Comparison of ENCODE assay signal across 19 cellular contexts in genomic region chr9:95495529-95495928, GRCh38. TPM values are rescaled to one million over a fixed set of nuclear protein-coding genes. Genes with fewer than 3 reads are reported as not detected.
DNase-seq lines count a peak whose midpoint lies in the region; ATAC-seq and TF ChIP-seq lines count a peak whose summit lies in the region.
"Had no signal": no experiment of that assay in that cellular context is flagged by ENCODE, and none has a peak within 500 bp of the region (broad histone marks: within the 10 kb centered on the region; RNA-seq: fewer than 3 reads in every experiment).

No MANE protein-coding gene starts in this region.

- H3K27ac ChIP-seq in OCI-LY7 (ENCODE audit: low read depth, low read length, poor library complexity, severe bottlenecking) (peak overlapping the region; percentile 95), transverse colon (peak overlapping the region; percentile 66 to 76 (median 71)), brain microvascular endothelial cell (no peak overlapping the region)
- H3K27ac ChIP-seq: breast epithelium had no signal

- POLR2A ChIA-PET in activated CD4-positive, alpha-beta memory T cell treated with anti-CD3 and anti-CD28 coated beads, Interleukin-2, amount 10 ng/mL, durations not matched to agents 7 days and 5 days (lab: Charles Lee): interaction anchor here (1.0 to 3.5 kb wide), 7 partner anchors 10 to 513 kb away, joined by 3 to 31 read pairs (median 18); partner anchors contain the start of gene PTCH1
- POLR2A ChIA-PET in activated CD4-positive, alpha-beta memory T cell treated with anti-CD3 and anti-CD28 coated beads for 36 hours (lab: Charles Lee): interaction anchor here (1.3 kb wide), 1 partner anchor 11 kb away, joined by 3 read pairs; no protein-coding TSS in a partner anchor
- POLR2A ChIA-PET in OCI-LY7 (lab: Charles Lee): interaction anchor here (0.7 to 5.0 kb wide), 6 partner anchors 11 to 179 kb away, joined by 4 to 33 read pairs (median 4); no protein-coding TSS in a partner anchor

- DNase-seq in activated CD4-positive, alpha-beta memory T cell treated with anti-CD3 and anti-CD28 coated beads, Interleukin-2, amount 10 ng/mL, durations not matched to agents 7 days and 5 days: no peak
- DNase-seq in activated CD4-positive, alpha-beta memory T cell treated with anti-CD3 and anti-CD28 coated beads for 36 hours: no peak
- DNase-seq in OCI-LY7 (ENCODE audit: low spot score): no peak
- DNase-seq in immature natural killer cell: no peak
- no peak for DNase-seq in transverse colon
- no peak for DNase-seq in brain microvascular endothelial cell
- no peak for DNase-seq in MV-4-11 (lab: John Stamatoyannopoulos, UW)
- no peak for DNase-seq in left lobe of liver (ENCODE audit: low spot score)
- DNase-seq: DMS79 treated with DMSO at 0.1 percent for 48 hours; NCI-H187; Right ventricle myocardium superior; small intestine; stimulated activated CD4-positive, alpha-beta T cell treated with anti-CD3 and anti-CD28 coated beads, Interleukin-4, amount 100 ng/mL, for 24 hours; testis had no signal

- in situ Hi-C loops in transverse colon (cut with MboI; ENCODE audit: low pct_ligation_motif_present in 1 of 4, low pct_unique_long_range_greater_than_20kb in 1 of 4, low sequenced_read_pairs in 3 of 4): no loop called here
- in situ Hi-C loops in brain microvascular endothelial cell (cut with HindIII; ENCODE audit: low pct_ligation_motif_present, low sequenced_read_pairs): no loop called here

- peak overlapping the region; percentile 63 for H3K4me3 ChIP-seq in OCI-LY7 (ENCODE audit: low read depth, low read length, poor library complexity, severe bottlenecking)
- H3K4me3 ChIP-seq in transverse colon: no peak overlapping the region
- H3K4me3 ChIP-seq in brain microvascular endothelial cell (ENCODE audit: low read depth, low read length): no peak overlapping the region
- H3K4me3 ChIP-seq: breast epithelium, HAP-1, prostate gland, testis had no signal

- H3K9me3 Mint-ChIP-seq in activated CD4-positive, alpha-beta memory T cell treated with anti-CD3 and anti-CD28 coated beads, Interleukin-2, amount 10 ng/mL, durations not matched to agents 7 days and 5 days: no peaks in the 10 kb centered on the region
- no peaks in the 10 kb centered on the region for H3K9me3 Mint-ChIP-seq in activated CD4-positive, alpha-beta memory T cell treated with anti-CD3 and anti-CD28 coated beads for 36 hours
- H3K9me3 Mint-ChIP-seq in immature natural killer cell: no peaks in the 10 kb centered on the region
- H3K9me3 Mint-ChIP-seq: dendritic cell treated with granulocyte-macrophage colony-stimulating factor and Interleukin-4, amounts not matched to agents 40 ng/mL and 50 ng/mL, for 4 days had no signal

- H3K27me3 ChIP-seq in transverse colon: no peaks in the 10 kb centered on the region
- H3K27me3 ChIP-seq in brain microvascular endothelial cell (replicated peaks): no peaks in the 10 kb centered on the region
- H3K27me3 ChIP-seq: breast epithelium, testis had no signal

- H3K4me2 ChIP-seq in OCI-LY7 (ENCODE audit: low read length): peak overlapping the region; percentile 95

- peaks cover 5% of the 10 kb centered on the region for H3K36me3 Mint-ChIP-seq in activated CD4-positive, alpha-beta memory T cell treated with anti-CD3 and anti-CD28 coated beads, Interleukin-2, amount 10 ng/mL, durations not matched to agents 7 days and 5 days (ENCODE audit: low read depth)
- no peaks in the 10 kb centered on the region for H3K36me3 Mint-ChIP-seq in activated CD4-positive, alpha-beta memory T cell treated with anti-CD3 and anti-CD28 coated beads for 36 hours
- no peaks in the 10 kb centered on the region for H3K36me3 Mint-ChIP-seq in immature natural killer cell
- H3K36me3 Mint-ChIP-seq: CD14-positive monocyte had no signal

- H4K20me1 ChIP-seq in OCI-LY7 (ENCODE audit: insufficient read depth, low read length): no peaks in the 10 kb centered on the region

- no peak for TF ChIP-seq POLR2A in transverse colon (IDR thresholded peaks at IDR 0.05)

- peaks cover 3% of the 10 kb centered on the region; the same call in 1 of the 2 replicates for H3K36me3 ChIP-seq in OCI-LY7 (ENCODE audit: insufficient read depth, low read length)
- no peaks in the 10 kb centered on the region for H3K36me3 ChIP-seq in transverse colon
- H3K36me3 ChIP-seq in brain microvascular endothelial cell (replicated peaks): no peaks in the 10 kb centered on the region
- H3K36me3 ChIP-seq: breast epithelium, HAP-1, prostate gland had no signal

- H2AFZ ChIP-seq in OCI-LY7 (ENCODE audit: low read length): no peak overlapping the region

- intact Hi-C loops in activated CD4-positive, alpha-beta memory T cell treated with anti-CD3 and anti-CD28 coated beads for 36 hours (cut with micrococcal nuclease): loop anchor here (2.0 to 10.0 kb wide), 2 partner anchors 33 to 321 kb away; no protein-coding TSS in a partner anchor
- intact Hi-C loops in OCI-LY7 (cut with micrococcal nuclease; ENCODE audit: unreplicated experiment) (loop anchor here (2.0 kb wide), 1 partner anchor 69 kb away; no protein-coding TSS in a partner anchor), transverse colon (cut with DNase I; ENCODE audit: low total_unique reads) (no loop called here)

- H3K27ac Mint-ChIP-seq in activated CD4-positive, alpha-beta memory T cell treated with anti-CD3 and anti-CD28 coated beads, Interleukin-2, amount 10 ng/mL, durations not matched to agents 7 days and 5 days: peak overlapping the region; percentile 98
- H3K27ac Mint-ChIP-seq in activated CD4-positive, alpha-beta memory T cell treated with anti-CD3 and anti-CD28 coated beads for 36 hours: no peak overlapping the region
- peak overlapping the region; percentile 97 to 100 (median 99) for H3K27ac Mint-ChIP-seq in immature natural killer cell
- H3K27ac Mint-ChIP-seq: CD14-positive monocyte; dendritic cell treated with granulocyte-macrophage colony-stimulating factor and Interleukin-4, amounts not matched to agents 40 ng/mL and 50 ng/mL, for 4 days had no signal

- TF ChIP-seq EP300 in transverse colon (IDR thresholded peaks at IDR 0.05; ENCODE audit: low read depth): no peak

- H3K9me2 ChIP-seq in OCI-LY7 (ENCODE audit: insufficient read depth, low read length): no peaks in the 10 kb centered on the region

- H3K4me1 ChIP-seq in OCI-LY7 (ENCODE audit: insufficient read depth, low read length, poor library complexity, severe bottlenecking) (peaks cover 66% of the 10 kb centered on the region), transverse colon (peaks cover 0 to 22% (median 9%) of the 10 kb centered on the region in 4 donors)
- H3K4me1 ChIP-seq: breast epithelium, prostate gland had no signal

- H3K4me3 Mint-ChIP-seq in activated CD4-positive, alpha-beta memory T cell treated with anti-CD3 and anti-CD28 coated beads, Interleukin-2, amount 10 ng/mL, durations not matched to agents 7 days and 5 days: no peak overlapping the region
- H3K4me3 Mint-ChIP-seq in activated CD4-positive, alpha-beta memory T cell treated with anti-CD3 and anti-CD28 coated beads for 36 hours: no peak overlapping the region
- H3K4me3 Mint-ChIP-seq in immature natural killer cell: peak overlapping the region; percentile 85 to 98 (median 94)
- H3K4me3 Mint-ChIP-seq: dendritic cell treated with granulocyte-macrophage colony-stimulating factor and Interleukin-4, amounts not matched to agents 40 ng/mL and 50 ng/mL, for 4 days had no signal

- WGBS in transverse colon (ENCODE audit: low coverage in 1 of 2), 2 donors: 71 to 88% methylated on average over 1 to 3 of the region's 3 CpGs

- peaks cover 10% of the 10 kb centered on the region for H3K27me3 Mint-ChIP-seq in activated CD4-positive, alpha-beta memory T cell treated with anti-CD3 and anti-CD28 coated beads, Interleukin-2, amount 10 ng/mL, durations not matched to agents 7 days and 5 days
- peaks cover 4% of the 10 kb centered on the region for H3K27me3 Mint-ChIP-seq in activated CD4-positive, alpha-beta memory T cell treated with anti-CD3 and anti-CD28 coated beads for 36 hours
- peaks cover 3 to 17% (median 11%) of the 10 kb centered on the region in 3 donors for H3K27me3 Mint-ChIP-seq in immature natural killer cell (ENCODE audit: low read depth in 3 of 3)

- H3K79me2 ChIP-seq in OCI-LY7 (ENCODE audit: insufficient read depth, low read depth, low read length): peaks cover 53% of the 10 kb centered on the region

- H3K9me3 ChIP-seq in OCI-LY7 (ENCODE audit: low read length): no peaks in the 10 kb centered on the region
- no peaks in the 10 kb centered on the region for H3K9me3 ChIP-seq in transverse colon
- H3K9me3 ChIP-seq: breast epithelium, HAP-1, prostate gland, testis had no signal

- CTCF ChIA-PET in activated CD4-positive, alpha-beta memory T cell treated with anti-CD3 and anti-CD28 coated beads, Interleukin-2, amount 10 ng/mL, durations not matched to agents 7 days and 5 days (lab: Charles Lee): interaction anchor here (0.7 to 1.4 kb wide), 4 partner anchors 11 to 737 kb away, joined by 3 to 4 read pairs (median 4); no protein-coding TSS in a partner anchor
- CTCF ChIA-PET in activated CD4-positive, alpha-beta memory T cell treated with anti-CD3 and anti-CD28 coated beads for 36 hours (lab: Charles Lee): no interaction called here
- CTCF ChIA-PET in OCI-LY7 (lab: Charles Lee; ENCODE audit: unreplicated experiment): interaction anchor here (1.3 kb wide), 1 partner anchor 31 kb away, joined by 7 read pairs; no protein-coding TSS in a partner anchor

- ATAC-seq in left lobe of liver: no peak

- H3K4me1 Mint-ChIP-seq in activated CD4-positive, alpha-beta memory T cell treated with anti-CD3 and anti-CD28 coated beads, Interleukin-2, amount 10 ng/mL, durations not matched to agents 7 days and 5 days: peaks cover 64% of the 10 kb centered on the region
- peaks cover 49% of the 10 kb centered on the region for H3K4me1 Mint-ChIP-seq in activated CD4-positive, alpha-beta memory T cell treated with anti-CD3 and anti-CD28 coated beads for 36 hours (ENCODE audit: low read depth)
- peaks cover 92 to 95% of the 10 kb centered on the region in 2 donors for H3K4me1 Mint-ChIP-seq in immature natural killer cell

- no TSS peak for BruUV-seq in OCI-LY7 (replicated peaks; lab: Mats Ljungman, UMichigan)

- no peak for TF ChIP-seq CTCF in OCI-LY7 (conservative IDR thresholded peaks at IDR 0.05; ENCODE audit: low read length)
- no peak for TF ChIP-seq CTCF in transverse colon (IDR thresholded peaks at IDR 0.05)
- TF ChIP-seq CTCF in brain microvascular endothelial cell (IDR thresholded peaks at IDR 0.05; ENCODE audit: low read depth, low read length, missing control alignments): no peak

RNA-seq across cellular contexts. Expression of gene PTCH1, which starts 21.2 kb away (rescaled TPM):
- 10 to 100 TPM; 17.2 to 19.2 TPM for total RNA-seq in activated CD4-positive, alpha-beta memory T cell treated with anti-CD3 and anti-CD28 coated beads, Interleukin-2, amount 10 ng/mL, durations not matched to agents 7 days and 5 days
- 1 to 10 TPM; 3.9 to 6.3 TPM for total RNA-seq in activated CD4-positive, alpha-beta memory T cell treated with anti-CD3 and anti-CD28 coated beads for 36 hours
- 13.1 and 16.5 TPM in 2 replicates for total RNA-seq in OCI-LY7 (2014; rRNA removed; shearing (Covaris generic))
- total RNA-seq in OCI-LY7 (2022): 36.1 and 49.9 TPM in 2 replicates
- 10 to 100 TPM in 2 of 3 donors, 1 to 10 TPM in 1; 3.7 to 30.6 (median 16.1) TPM for polyA plus RNA-seq in immature natural killer cell
- total RNA-seq in transverse colon: 10 to 100 TPM; 12.3 to 50.9 (median 26.4) TPM
- 7.0 TPM for total RNA-seq in left lobe of liver
- polyA plus RNA-seq: CD14-positive monocyte had no signal

Comparison
In these comparisons a context has a peak if more than half of its experiments do, and no peak if none do; other contexts are left out.
1. H3K4me3 Mint-ChIP-seq: peak in immature natural killer cell (5 of 5); none in activated CD4-positive, alpha-beta memory T cell treated with anti-CD3 and anti-CD28 coated beads, Interleukin-2, amount 10 ng/mL, durations not matched to agents 7 days and 5 days (single experiment) and activated CD4-positive, alpha-beta memory T cell treated with anti-CD3 and anti-CD28 coated beads for 36 hours (single experiment).